1 cellular context compared by ENCODE assay signal in genomic region chr1:179079113-179079761, GRCh38.
A peak's percentile ranks its signal among the peaks of the same experiment; 100 is the strongest.
TF ChIP-seq lines count a peak whose summit lies in the region.

No MANE protein-coding gene starts in this region.

TF ChIP-seq in neural cell, 6 proteins besides CTCF, POLR2A, EP300 and RAD21:
- TF ChIP-seq REST (IDR thresholded peaks at IDR 0.05; ENCODE audit: borderline replicate concordance) = no peak
- TF ChIP-seq SMC3 (conservative IDR thresholded peaks at IDR 0.05; ENCODE audit: poor library complexity) = peak; percentile 85
- no peak for TF ChIP-seq MXI1 (conservative IDR thresholded peaks at IDR 0.05; ENCODE audit: poor library complexity, severe bottlenecking)
- TF ChIP-seq EZH2 (IDR thresholded peaks at IDR 0.05; ENCODE audit: borderline replicate concordance, insufficient read depth, low read length, poor library complexity, severe bottlenecking) = no peak
